In the genomic region with DNA sequence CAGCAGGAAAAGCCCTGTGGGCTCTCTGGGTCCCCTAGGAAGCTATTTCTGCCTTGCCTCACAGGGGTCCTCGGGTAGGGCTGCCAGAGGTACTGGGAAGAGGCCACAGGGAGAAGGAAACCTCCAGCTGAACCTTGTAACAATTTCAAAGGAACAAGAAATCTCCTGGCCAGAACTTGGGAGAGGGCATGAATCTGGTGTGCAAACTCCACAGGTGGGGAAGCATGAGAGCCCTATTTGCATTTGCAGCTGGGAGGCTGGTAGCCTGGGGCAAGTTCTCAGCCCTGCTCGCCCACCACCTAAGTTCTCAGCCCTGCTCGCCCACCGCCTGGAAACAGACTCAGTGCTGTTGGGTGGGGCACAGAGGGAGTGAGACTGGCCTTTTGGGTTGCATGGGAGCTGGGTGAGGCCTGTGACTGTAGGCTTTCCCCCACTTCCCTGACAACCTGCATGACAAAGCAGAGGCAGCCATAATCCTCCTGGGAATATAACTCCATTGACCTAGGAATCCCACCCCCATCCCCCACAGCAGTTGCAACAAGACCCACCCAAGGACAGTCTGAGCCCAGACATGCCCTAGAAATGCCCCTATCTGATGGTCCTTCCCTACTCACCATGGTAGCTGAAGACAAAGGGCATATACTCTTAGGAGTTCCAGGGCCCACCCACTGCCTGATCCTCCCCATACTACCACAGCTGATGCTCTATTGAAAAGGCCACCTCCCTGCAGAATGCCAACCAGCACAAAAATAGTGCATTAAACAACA, we compare ENCODE assay signal across 35 cellular contexts. TPM values are rescaled to one million over a fixed set of nuclear protein-coding genes. Genes with fewer than 3 reads are reported as not detected.
"Had no signal": no experiment of that assay in that cellular context is flagged by ENCODE, and none has a peak within 500 bp of the region (broad histone marks: within the 10 kb centered on the region; RNA-seq: fewer than 3 reads in every experiment).

No MANE protein-coding gene starts in this region.

- ATAC-seq: activated naive CD8-positive, alpha-beta T cell treated with anti-CD3 and anti-CD28 coated beads, Interleukin-2, amount 50 U/mL, for 24 hours; activated T-helper 17 cell treated with anti-CD3 and anti-CD28 coated beads, Interleukin-2, amount 50 U/mL, for 72 hours; effector memory CD8-positive, alpha-beta T cell; esophagus mucosa; sciatic nerve; stimulated activated memory B cell treated with anti-CD40 and anti-IgM and Interleukin-4, amounts not matched to agents 10 μg/mL and 1 μg/mL and 100 μg/mL, for 72 hours had no signal

- H3K27ac Mint-ChIP-seq: activated CD4-positive, alpha-beta memory T cell treated with anti-CD3 and anti-CD28 coated beads, Interleukin-2, amount 10 ng/mL, durations not matched to agents 7 days and 5 days; activated CD4-positive, alpha-beta T cell treated with anti-CD3 and anti-CD28 coated beads, Interleukin-2, amount 10 ng/mL, durations not matched to agents 7 days and 5 days; activated naive CD4-positive, alpha-beta T cell treated with anti-CD3 and anti-CD28 coated beads, Interleukin-2, amount 50 U/mL, for 24 hours; activated naive CD8-positive, alpha-beta T cell treated with anti-CD3 and anti-CD28 coated beads, Interleukin-2, amount 50 U/mL, for 24 hours; activated T-cell treated with anti-CD3 and anti-CD28 coated beads, Interleukin-2, amount 50 U/mL, for 24 hours; activated T-helper 17 cell treated with anti-CD3 and anti-CD28 coated beads, Interleukin-2, amount 50 U/mL, for 72 hours; effector memory CD8-positive, alpha-beta T cell; mesothelial cell of epicardium; naive B cell; nephron progenitor cell; progenitor cell of endocrine pancreas; stimulated activated memory B cell treated with anti-CD40 and anti-IgM and Interleukin-4, amounts not matched to agents 10 μg/mL and 1 μg/mL and 100 μg/mL, for 72 hours had no signal

- H3K27ac ChIP-seq: left ventricle myocardium inferior, ovary, skin epidermis, tibial nerve had no signal

- FAIRE-seq: endothelial cell of umbilical vein, urothelium cell line had no signal

- H3K4me3 Mint-ChIP-seq: activated CD4-positive, alpha-beta memory T cell treated with anti-CD3 and anti-CD28 coated beads, Interleukin-2, amount 10 ng/mL, durations not matched to agents 7 days and 5 days; activated CD4-positive, alpha-beta T cell treated with anti-CD3 and anti-CD28 coated beads, Interleukin-2, amount 10 ng/mL, durations not matched to agents 7 days and 5 days; activated naive CD4-positive, alpha-beta T cell treated with anti-CD3 and anti-CD28 coated beads, Interleukin-2, amount 50 U/mL, for 24 hours; activated naive CD8-positive, alpha-beta T cell treated with anti-CD3 and anti-CD28 coated beads, Interleukin-2, amount 50 U/mL, for 24 hours; activated T-cell treated with anti-CD3 and anti-CD28 coated beads, Interleukin-2, amount 50 U/mL, for 24 hours; activated T-helper 17 cell treated with anti-CD3 and anti-CD28 coated beads, Interleukin-2, amount 50 U/mL, for 72 hours; effector memory CD8-positive, alpha-beta T cell; mesothelial cell of epicardium; naive B cell; nephron progenitor cell; stimulated activated memory B cell treated with anti-CD40 and anti-IgM and Interleukin-4, amounts not matched to agents 10 μg/mL and 1 μg/mL and 100 μg/mL, for 72 hours had no signal

- H3K27me3 ChIP-seq: ovary, tibial nerve had no signal

- H3K36me3 ChIP-seq: ovary had no signal

- H3K4me3 ChIP-seq: left ventricle myocardium inferior, lung, ovary, skin epidermis, tibial nerve had no signal

- H3K4me1 Mint-ChIP-seq: activated CD4-positive, alpha-beta memory T cell treated with anti-CD3 and anti-CD28 coated beads, Interleukin-2, amount 10 ng/mL, durations not matched to agents 7 days and 5 days; activated CD4-positive, alpha-beta T cell treated with anti-CD3 and anti-CD28 coated beads, Interleukin-2, amount 10 ng/mL, durations not matched to agents 7 days and 5 days; activated naive CD4-positive, alpha-beta T cell treated with anti-CD3 and anti-CD28 coated beads, Interleukin-2, amount 50 U/mL, for 24 hours; activated naive CD8-positive, alpha-beta T cell treated with anti-CD3 and anti-CD28 coated beads, Interleukin-2, amount 50 U/mL, for 24 hours; activated T-helper 17 cell treated with anti-CD3 and anti-CD28 coated beads, Interleukin-2, amount 50 U/mL, for 72 hours; mesothelial cell of epicardium; naive B cell; nephron progenitor cell; stimulated activated memory B cell treated with anti-CD40 and anti-IgM and Interleukin-4, amounts not matched to agents 10 μg/mL and 1 μg/mL and 100 μg/mL, for 72 hours had no signal

- H3K36me3 Mint-ChIP-seq: activated naive CD4-positive, alpha-beta T cell treated with anti-CD3 and anti-CD28 coated beads, Interleukin-2, amount 50 U/mL, for 24 hours had no signal

- H3K9me3 ChIP-seq: ovary had no signal

- H3K9me3 Mint-ChIP-seq: activated CD4-positive, alpha-beta T cell treated with anti-CD3 and anti-CD28 coated beads, Interleukin-2, amount 10 ng/mL, durations not matched to agents 7 days and 5 days had no signal

- DNase-seq: activated CD4-positive, alpha-beta memory T cell treated with anti-CD3 and anti-CD28 coated beads, Interleukin-2, amount 10 ng/mL, durations not matched to agents 7 days and 5 days; activated CD4-positive, alpha-beta T cell treated with anti-CD3 and anti-CD28 coated beads for 1 hour; activated CD4-positive, alpha-beta T cell treated with anti-CD3 and anti-CD28 coated beads, Interleukin-2, amount 10 ng/mL, durations not matched to agents 7 days and 5 days; activated CD8-positive, alpha-beta memory T cell treated with anti-CD3 and anti-CD28 coated beads, Interleukin-2, amount 50 U/mL, for 48 hours; activated naive CD8-positive, alpha-beta T cell treated with anti-CD3 and anti-CD28 coated beads, Interleukin-2, amount 50 U/mL, for 24 hours; activated T-cell treated with anti-CD3 and anti-CD28 coated beads, Interleukin-2, amount 50 U/mL, for 24 hours; amygdala; caudate nucleus; cortex of kidney; effector memory CD8-positive, alpha-beta T cell; foreskin fibroblast; head of caudate nucleus; hippocampal formation; islet precursor cell; left ventricle myocardium inferior; naive B cell; nephron progenitor cell; ovary; stimulated activated CD4-positive, alpha-beta T cell treated with anti-CD3 and anti-CD28 coated beads, Interleukin-12 subunit alpha, Interleukin-12 subunit beta, amount 100 ng/mL, for 4 hours; stimulated activated CD4-positive, alpha-beta T cell treated with anti-CD3 and anti-CD28 coated beads, Interleukin-4, amount 100 ng/mL, for 24 hours; stimulated activated CD8-positive, alpha-beta memory T cell treated with anti-CD3 and anti-CD28 coated beads, Interleukin-4, amount 100 ng/mL, for 48 hours; T-helper 2 cell had no signal

- H3K4me1 ChIP-seq: left ventricle myocardium inferior, tibial nerve had no signal

- H3K27me3 Mint-ChIP-seq: activated CD4-positive, alpha-beta memory T cell treated with anti-CD3 and anti-CD28 coated beads, Interleukin-2, amount 10 ng/mL, durations not matched to agents 7 days and 5 days; activated CD4-positive, alpha-beta T cell treated with anti-CD3 and anti-CD28 coated beads, Interleukin-2, amount 10 ng/mL, durations not matched to agents 7 days and 5 days; activated naive CD4-positive, alpha-beta T cell treated with anti-CD3 and anti-CD28 coated beads, Interleukin-2, amount 50 U/mL, for 24 hours; activated naive CD8-positive, alpha-beta T cell treated with anti-CD3 and anti-CD28 coated beads, Interleukin-2, amount 50 U/mL, for 24 hours; activated T-cell treated with anti-CD3 and anti-CD28 coated beads, Interleukin-2, amount 50 U/mL, for 24 hours; effector memory CD8-positive, alpha-beta T cell; progenitor cell of endocrine pancreas; stimulated activated memory B cell treated with anti-CD40 and anti-IgM and Interleukin-4, amounts not matched to agents 10 μg/mL and 1 μg/mL and 100 μg/mL, for 72 hours had no signal

RNA-seq across cellular contexts. Expression of a gene that starts 11.7 kb away (rescaled TPM):
- total RNA-seq: activated CD4-positive, alpha-beta memory T cell treated with anti-CD3 and anti-CD28 coated beads, Interleukin-2, amount 10 ng/mL, durations not matched to agents 7 days and 5 days; activated CD4-positive, alpha-beta T cell treated with anti-CD3 and anti-CD28 coated beads, Interleukin-2, amount 10 ng/mL, durations not matched to agents 7 days and 5 days had no signal

RNA-seq across cellular contexts. Expression of a gene that starts 48.4 kb away (rescaled TPM):
- total RNA-seq: activated CD4-positive, alpha-beta memory T cell treated with anti-CD3 and anti-CD28 coated beads, Interleukin-2, amount 10 ng/mL, durations not matched to agents 7 days and 5 days; activated CD4-positive, alpha-beta T cell treated with anti-CD3 and anti-CD28 coated beads, Interleukin-2, amount 10 ng/mL, durations not matched to agents 7 days and 5 days; activated T-helper 17 cell treated with anti-CD3 and anti-CD28 coated beads, Interleukin-2, amount 50 U/mL, for 72 hours; chondrocyte; esophagus mucosa had no signal
